In genomic region chr5:85784746-85785145, GRCh38 we compare ENCODE assay signal across 22 cellular contexts.
"Had no signal": no experiment of that assay in that cellular context is flagged by ENCODE, and none has a peak within 500 bp of the region (broad histone marks: within the 10 kb centered on the region; RNA-seq: fewer than 3 reads in every experiment).

No MANE protein-coding gene starts in this region.

- H3K36me3 ChIP-seq: esophagus muscularis mucosa, gastroesophageal sphincter, heart left ventricle, left lung, lower lobe of right lung had no signal

- H3K4me1 ChIP-seq: esophagus muscularis mucosa, foreskin keratinocyte, gastroesophageal sphincter, heart left ventricle, left lung, lower lobe of right lung had no signal

- H3K4me3 ChIP-seq: coronary artery, dorsolateral prefrontal cortex, esophagus muscularis mucosa, gastroesophageal sphincter, heart left ventricle, hepatocyte, left lung, lower lobe of right lung, mucosa of descending colon had no signal

- H3K79me2 ChIP-seq: hepatocyte had no signal

- H3K9me3 ChIP-seq: esophagus muscularis mucosa, gastroesophageal sphincter, lower lobe of right lung, mucosa of descending colon had no signal

- DNase-seq: dermis blood vessel endothelial cell; dorsolateral prefrontal cortex; effector CD4-positive, alpha-beta T cell; effector memory CD4-positive, alpha-beta T cell; foreskin keratinocyte; heart left ventricle; hypothalamus; left cardiac atrium; left lung; left ventricle myocardium superior; lower lobe of right lung; mesenchymal stem cell; mucosa of descending colon had no signal

- H3K27me3 ChIP-seq: dorsolateral prefrontal cortex, esophagus muscularis mucosa, foreskin keratinocyte, gastroesophageal sphincter, heart left ventricle, hepatocyte, left lung had no signal

- H2AFZ ChIP-seq: hepatocyte had no signal

- H3K4me2 ChIP-seq: hepatocyte had no signal

- FAIRE-seq: colon, endothelial cell of umbilical vein, frontal cortex, islet of Langerhans, keratinocyte had no signal

- H3K27ac ChIP-seq: coronary artery, dorsolateral prefrontal cortex, esophagus muscularis mucosa, foreskin keratinocyte, gastroesophageal sphincter, heart left ventricle, hepatocyte, left lung, lower lobe of right lung had no signal

- ATAC-seq: foreskin keratinocyte, gastroesophageal sphincter, heart left ventricle, left cardiac atrium, left lung, left ventricle myocardium superior, lower lobe of right lung, mucosa of descending colon had no signal
